Comparison of ENCODE assay signal across 8 cellular contexts in genomic region chr2:46697830-46698323, GRCh38. TPM values are rescaled to one million over a fixed set of nuclear protein-coding genes. Genes with fewer than 3 reads are reported as not detected.
DNase-seq lines count a peak whose midpoint lies in the region; ATAC-seq, FAIRE-seq and TF ChIP-seq lines count a peak whose summit lies in the region.

No MANE protein-coding gene starts in this region.

- peaks cover 10% of the 10 kb centered on the region; the same call in 1 of the 2 replicates for H4K20me1 ChIP-seq in OCI-LY7 (ENCODE audit: insufficient read depth, low read length)

- H3K27me3 ChIP-seq in pancreas = no peaks in the 10 kb centered on the region

- TF ChIP-seq CTCF in OCI-LY7 (conservative IDR thresholded peaks at IDR 0.05; ENCODE audit: low read length) (no peak), pancreas (IDR thresholded peaks at IDR 0.05) (no peak)

- POLR2A ChIA-PET in OCI-LY7 (lab: Charles Lee) = interaction anchor here (0.6 kb wide), 2 partner anchors 22 to 786 kb away, joined by 3 read pairs; no protein-coding TSS in a partner anchor

- H3K27ac ChIP-seq in OCI-LY7 (ENCODE audit: low read depth, low read length, poor library complexity, severe bottlenecking) (peak overlapping the region; percentile 50), epithelial cell of prostate (peak overlapping the region; percentile 58), pancreas (peak overlapping the region; percentile 72 to 92 (median 86))

- peak overlapping the region; percentile 92 for H2AFZ ChIP-seq in OCI-LY7 (ENCODE audit: low read length)

- H3K4me3 ChIP-seq in OCI-LY7 (ENCODE audit: low read depth, low read length, poor library complexity, severe bottlenecking) = peak overlapping the region; percentile 67
- peak overlapping the region; percentile 19 to 71 (median 54) for H3K4me3 ChIP-seq in pancreas

- ATAC-seq in pancreas (no peak), GM21423 (IDR thresholded peaks at IDR 0.05; ENCODE audit: unreplicated experiment) (no peak)

- intact Hi-C loops in OCI-LY7 (cut with micrococcal nuclease; ENCODE audit: unreplicated experiment) (no loop called here), pancreas (cut with DNase I) (no loop called here)

- H3K9me2 ChIP-seq in OCI-LY7 (ENCODE audit: insufficient read depth, low read length) = no peaks in the 10 kb centered on the region

- DNase-seq in DMS53 (lab: John Stamatoyannopoulos, UW) (peak; percentile 70), OCI-LY7 (ENCODE audit: low spot score) (peak; percentile 14), epithelial cell of prostate (ENCODE audit: low read depth, low spot score) (no peak), pancreas (peak in 1 of 6 donors; percentile 7), NCI-H526 (lab: John Stamatoyannopoulos, UW) (no peak), dedifferentiated amniotic fluid mesenchymal stem cell (ENCODE audit: extremely low spot score) (no peak), H4 (ENCODE audit: low spot score) (no peak)

- H3K9me3 ChIP-seq in OCI-LY7 (ENCODE audit: low read length) = no peaks in the 10 kb centered on the region
- no peaks in the 10 kb centered on the region for H3K9me3 ChIP-seq in pancreas

- H3K4me1 ChIP-seq in OCI-LY7 (ENCODE audit: insufficient read depth, low read length, poor library complexity, severe bottlenecking) (peaks cover 17% of the 10 kb centered on the region), pancreas (peaks cover 0 to 23% (median 22%) of the 10 kb centered on the region in 3 donors)

- CTCF ChIA-PET in OCI-LY7 (lab: Charles Lee; ENCODE audit: unreplicated experiment) = no interaction called here

- WGBS in pancreas, 2 donors = 42 to 47% methylated on average over 14 of the region's 14 CpGs

- no TSS peak for BruUV-seq in OCI-LY7 (replicated peaks; lab: Mats Ljungman, UMichigan)

- H3K36me3 ChIP-seq in OCI-LY7 (ENCODE audit: insufficient read depth, low read length) (no peaks in the 10 kb centered on the region), pancreas (no peaks in the 10 kb centered on the region)

- peaks cover 32% of the 10 kb centered on the region for H3K79me2 ChIP-seq in OCI-LY7 (ENCODE audit: insufficient read depth, low read depth, low read length)

- peak overlapping the region; percentile 67 for H3K4me2 ChIP-seq in OCI-LY7 (ENCODE audit: low read length)

- no peak for FAIRE-seq in pancreas (lab: Jason Lieb, UNC)

RNA-seq across cellular contexts. Expression of gene SOCS5, which starts 1.2 kb away (rescaled TPM):
- 9.5 and 9.9 TPM in 2 replicates for total RNA-seq in OCI-LY7 (2014; rRNA removed; shearing (Covaris generic))
- total RNA-seq in OCI-LY7 (2022) (7.7 and 8.1 TPM in 2 replicates), pancreas (10 to 100 TPM in 1 of 6 donors, 1 to 10 TPM in 5; 4.2 to 10.2 (median 5.9) TPM)
- polyA plus RNA-seq in pancreas = 1 to 10 TPM; 2.3 to 5.2 TPM
- 19.3 and 23.0 TPM in 2 replicates for total RNA-seq in H4 (2014; rRNA removed; shearing (Covaris generic))

Comparison
In these comparisons a context has a peak if more than half of its experiments do, and no peak if none do; other contexts are left out.
1. DNase-seq: peak in DMS53 (single experiment) and OCI-LY7 (single experiment); none in epithelial cell of prostate (single experiment), NCI-H526 (0 of 2), dedifferentiated amniotic fluid mesenchymal stem cell (single experiment) and H4 (single experiment).
2. Peak in every context shown above with its lines, with median percentiles within 50 percentile points of each other: H3K27ac ChIP-seq.